In the genomic region with DNA sequence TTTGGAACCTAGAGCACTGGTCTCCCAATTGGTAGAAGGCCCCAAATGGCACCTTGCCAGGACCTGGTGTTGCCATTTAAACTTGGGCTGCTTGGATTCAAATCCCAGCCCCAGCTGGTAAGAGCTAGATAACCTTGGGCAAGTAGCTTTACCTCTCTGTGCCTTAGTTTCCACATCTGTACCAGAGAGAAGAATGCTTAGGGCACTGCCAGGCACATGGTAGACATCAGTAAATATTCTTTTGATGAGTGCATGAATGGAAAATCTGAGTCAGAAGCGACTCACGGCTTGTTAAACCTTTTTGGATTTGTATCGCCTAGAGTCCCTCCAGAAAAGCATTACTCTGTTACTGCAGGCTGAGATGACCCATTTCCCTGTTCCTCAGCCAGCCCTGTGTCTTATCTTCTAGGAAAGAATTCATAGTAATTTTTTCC, we compare ENCODE assay signal across 10 cellular contexts.
DNase-seq lines count a peak whose midpoint lies in the region; ATAC-seq, FAIRE-seq and TF ChIP-seq lines count a peak whose summit lies in the region.
"Had no signal": no experiment of that assay in that cellular context is flagged by ENCODE, and none has a peak within 500 bp of the region (broad histone marks: within the 10 kb centered on the region; RNA-seq: fewer than 3 reads in every experiment).

No MANE protein-coding gene starts in this region.

- no peak overlapping the region for H3K4me3 Mint-ChIP-seq in activated T-helper 17 cell treated with anti-CD3 and anti-CD28 coated beads, Interleukin-2, amount 50 U/mL, for 72 hours

- H3K9me3 ChIP-seq in HEK293 (ENCODE audit: control insufficient read depth, insufficient read depth, low read depth, low read length): peaks cover 4% of the 10 kb centered on the region
- H3K9me3 ChIP-seq in keratinocyte (ENCODE audit: control insufficient read depth, low read depth, low read length): no peaks in the 10 kb centered on the region

- FAIRE-seq in keratinocyte (lab: Jason Lieb, UNC): peak; percentile 89
- FAIRE-seq: GM12878 had no signal

- DNase-seq in AG09309 (ENCODE audit: low read depth) (peak; percentile 98), keratinocyte (ENCODE audit: low read depth, low spot score) (no peak), GOT3 (lab: John Stamatoyannopoulos, UW) (no peak), NOMO-1 treated with dmso at 0.1 percent for 144 hours (lab: John Stamatoyannopoulos, UW; ENCODE audit: unreplicated experiment) (no peak), GM10266 (ENCODE audit: extremely low spot score) (no peak)
- DNase-seq: activated effector memory CD4-positive, alpha-beta T cell treated with anti-CD3 and anti-CD28 coated beads, Interleukin-2, amount 50 U/mL, for 16 hours had no signal

- TF ChIP-seq CTCF in AG09309 (IDR thresholded peaks at IDR 0.05; ENCODE audit: control insufficient read depth, insufficient read depth, low read depth, low read length, missing control alignments) (no peak), HEK293 (tag by site-specific recombination; IDR thresholded peaks at IDR 0.05) (no peak), keratinocyte (optimal IDR thresholded peaks at IDR 0.05 in 1 of 3, IDR thresholded peaks at IDR 0.05 in 1 of 3, conservative IDR thresholded peaks at IDR 0.05 in 1 of 3; ENCODE audit: extremely low read depth in 1 of 3, insufficient read depth in 2 of 3, low read length in 3 of 3) (no peak), GM10266 (IDR thresholded peaks at IDR 0.05; ENCODE audit: control insufficient read depth, insufficient read depth, low read depth, missing control alignments) (no peak)

- POLR2A ChIA-PET in HEK293 (lab: Yijun Ruan, JAX): interaction anchor here (0.7 kb wide), 1 partner anchor 91 kb away, joined by 7 read pairs; a partner anchor contains a TSS

- no peaks in the 10 kb centered on the region for H3K9me1 ChIP-seq in keratinocyte (ENCODE audit: control insufficient read depth, extremely low read depth, insufficient read depth, low read length)

- no peaks in the 10 kb centered on the region for H3K27me3 Mint-ChIP-seq in activated T-helper 17 cell treated with anti-CD3 and anti-CD28 coated beads, Interleukin-2, amount 50 U/mL, for 72 hours

- peak; percentile 64 for ATAC-seq in activated T-helper 17 cell treated with anti-CD3 and anti-CD28 coated beads, Interleukin-2, amount 50 U/mL, for 72 hours (replicated peaks)
- ATAC-seq in GM21423 (IDR thresholded peaks at IDR 0.05; ENCODE audit: unreplicated experiment): no peak
- ATAC-seq: GM12878 had no signal

- no peak overlapping the region for H3K9ac ChIP-seq in keratinocyte (ENCODE audit: control insufficient read depth, extremely low read depth, insufficient read depth, low read length)

- H3K27ac ChIP-seq in HEK293 (ENCODE audit: extremely low read depth, low read depth, low read length) (peak overlapping the region; percentile 28; the same call in 1 of the 2 replicates), keratinocyte (ENCODE audit: control insufficient read depth, insufficient read depth, low read length) (peak overlapping the region; percentile 62)

- no peak overlapping the region for H2AFZ ChIP-seq in keratinocyte (ENCODE audit: control insufficient read depth, low read length)

- H3K79me2 ChIP-seq in keratinocyte (ENCODE audit: control insufficient read depth, insufficient read depth, low read length): peaks cover under 1% of the 10 kb centered on the region

- H3K4me2 ChIP-seq in keratinocyte (ENCODE audit: control insufficient read depth, extremely low read depth, insufficient read depth, low read depth, low read length): peak overlapping the region; percentile 44

- H3K27me3 ChIP-seq in keratinocyte (ENCODE audit: control insufficient read depth, extremely low read depth, insufficient read depth, low read length): no peaks in the 10 kb centered on the region

- no peaks in the 10 kb centered on the region for H3K36me3 Mint-ChIP-seq in activated T-helper 17 cell treated with anti-CD3 and anti-CD28 coated beads, Interleukin-2, amount 50 U/mL, for 72 hours (ENCODE audit: low read depth)

- H4K20me1 ChIP-seq in keratinocyte (ENCODE audit: control insufficient read depth, extremely low read depth, insufficient read depth, low read length): no peaks in the 10 kb centered on the region

- H3K4me3 ChIP-seq in AG09309 (ENCODE audit: control insufficient read depth, low read depth, low read length) (no peak overlapping the region), HEK293 (ENCODE audit: low read depth, low read length) (no peak overlapping the region), keratinocyte (ENCODE audit: control insufficient read depth in 2 of 3, extremely low read depth in 1 of 3, insufficient read depth in 2 of 3, low read depth in 1 of 3, low read length in 3 of 3) (no peak overlapping the region)
- H3K4me3 ChIP-seq: GM12878 had no signal

- no peak overlapping the region for H3K27ac Mint-ChIP-seq in activated T-helper 17 cell treated with anti-CD3 and anti-CD28 coated beads, Interleukin-2, amount 50 U/mL, for 72 hours

- H3K36me3 ChIP-seq in HEK293 (ENCODE audit: control insufficient read depth in 2 of 2, insufficient read depth in 1 of 2, low read length in 2 of 2) (peaks cover 0 to 3% of the 10 kb centered on the region in 2 experiments; a peak in 2 of 3 replicates), keratinocyte (ENCODE audit: control insufficient read depth in 2 of 2, extremely low read depth in 1 of 2, insufficient read depth in 2 of 2, low read length in 2 of 2) (no peaks in the 10 kb centered on the region)

- H3K4me1 ChIP-seq in HEK293 (ENCODE audit: control insufficient read depth, insufficient read depth, low read length) (peaks cover 8% of the 10 kb centered on the region), keratinocyte (ENCODE audit: control insufficient read depth, extremely low read depth, insufficient read depth, low read length) (peaks cover 27% of the 10 kb centered on the region)

- H3K4me1 Mint-ChIP-seq in activated T-helper 17 cell treated with anti-CD3 and anti-CD28 coated beads, Interleukin-2, amount 50 U/mL, for 72 hours: no peaks in the 10 kb centered on the region

- dilution Hi-C loops in keratinocyte (cut with MboI; ENCODE audit: extremely low pct_ligation_motif_present, low sequenced_read_pairs): no loop called here

- no peaks in the 10 kb centered on the region for H3K9me3 Mint-ChIP-seq in activated T-helper 17 cell treated with anti-CD3 and anti-CD28 coated beads, Interleukin-2, amount 50 U/mL, for 72 hours

- CTCF ChIA-PET in HEK293 (lab: Yijun Ruan, JAX): interaction anchor here (0.6 to 0.7 kb wide), 3 partner anchors 9 to 169 kb away, joined by 3 to 5 read pairs (median 3); no protein-coding TSS in a partner anchor

TF ChIP-seq in HEK293, 187 proteins besides CTCF, POLR2A, EP300 and RAD21 (continues in another document):
- peak; percentile 66 for TF ChIP-seq GFI1B (tag by site-specific recombination; IDR thresholded peaks at IDR 0.05)
- no peak for TF ChIP-seq ZNF19 (tag by site-specific recombination; IDR thresholded peaks at IDR 0.05; ENCODE audit: low read depth)
- no peak for TF ChIP-seq ZNF350 (tag by site-specific recombination; IDR thresholded peaks at IDR 0.05)
- TF ChIP-seq ZEB2 (tag by site-specific recombination; IDR thresholded peaks at IDR 0.05): peak; percentile 53; the same call in 1 of the 2 replicates
- TF ChIP-seq ZNF629 (tag by site-specific recombination; IDR thresholded peaks at IDR 0.05): peak; percentile 54
- 0 out of 2 replicates have a peak, but pooled peaks have one; percentile 11 for TF ChIP-seq ZNF2 (tag by site-specific recombination; IDR thresholded peaks at IDR 0.05)
- TF ChIP-seq ZNF610 (tag by site-specific recombination; IDR thresholded peaks at IDR 0.05; ENCODE audit: borderline replicate concordance): no peak
- peak; percentile 55; the same call in 1 of the 2 replicates for TF ChIP-seq ZNF558 (tag by site-specific recombination; IDR thresholded peaks at IDR 0.05)
- no peak for TF ChIP-seq ZBTB1 (tag by site-specific recombination; IDR thresholded peaks at IDR 0.05)
- TF ChIP-seq ZNF843 (tag by site-specific recombination; IDR thresholded peaks at IDR 0.05): no peak
- peak; percentile 49; the same call in 1 of the 2 replicates for TF ChIP-seq RBAK (tag by site-specific recombination; IDR thresholded peaks at IDR 0.05)
- TF ChIP-seq, protein P1, sequence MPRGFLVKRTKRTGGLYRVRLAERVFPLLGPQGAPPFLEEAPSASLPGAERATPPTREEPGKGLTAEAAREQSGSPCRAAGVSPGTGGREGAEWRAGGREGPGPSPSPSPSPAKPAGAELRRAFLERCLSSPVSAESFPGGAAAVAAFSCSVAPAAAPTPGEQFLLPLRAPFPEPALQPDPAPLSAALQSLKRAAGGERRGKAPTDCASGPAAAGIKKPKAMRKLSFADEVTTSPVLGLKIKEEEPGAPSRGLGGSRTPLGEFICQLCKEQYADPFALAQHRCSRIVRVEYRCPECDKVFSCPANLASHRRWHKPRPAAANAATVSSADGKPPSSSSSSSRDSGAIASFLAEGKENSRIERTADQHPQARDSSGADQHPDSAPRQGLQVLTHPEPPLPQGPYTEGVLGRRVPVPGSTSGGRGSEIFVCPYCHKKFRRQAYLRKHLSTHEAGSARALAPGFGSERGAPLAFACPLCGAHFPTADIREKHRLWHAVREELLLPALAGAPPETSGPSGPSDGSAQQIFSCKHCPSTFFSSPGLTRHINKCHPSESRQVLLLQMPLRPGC (tag by site-specific recombination; IDR thresholded peaks at IDR 0.05): peak; percentile 38; the same call in 1 of the 2 replicates
- TF ChIP-seq SP7 (tag by site-specific recombination; IDR thresholded peaks at IDR 0.05): peak; percentile 65
- TF ChIP-seq ZNF132 (tag by site-specific recombination; IDR thresholded peaks at IDR 0.05; ENCODE audit: borderline replicate concordance): peak; percentile 39; the same call in 1 of the 2 replicates
- TF ChIP-seq, protein P2, sequence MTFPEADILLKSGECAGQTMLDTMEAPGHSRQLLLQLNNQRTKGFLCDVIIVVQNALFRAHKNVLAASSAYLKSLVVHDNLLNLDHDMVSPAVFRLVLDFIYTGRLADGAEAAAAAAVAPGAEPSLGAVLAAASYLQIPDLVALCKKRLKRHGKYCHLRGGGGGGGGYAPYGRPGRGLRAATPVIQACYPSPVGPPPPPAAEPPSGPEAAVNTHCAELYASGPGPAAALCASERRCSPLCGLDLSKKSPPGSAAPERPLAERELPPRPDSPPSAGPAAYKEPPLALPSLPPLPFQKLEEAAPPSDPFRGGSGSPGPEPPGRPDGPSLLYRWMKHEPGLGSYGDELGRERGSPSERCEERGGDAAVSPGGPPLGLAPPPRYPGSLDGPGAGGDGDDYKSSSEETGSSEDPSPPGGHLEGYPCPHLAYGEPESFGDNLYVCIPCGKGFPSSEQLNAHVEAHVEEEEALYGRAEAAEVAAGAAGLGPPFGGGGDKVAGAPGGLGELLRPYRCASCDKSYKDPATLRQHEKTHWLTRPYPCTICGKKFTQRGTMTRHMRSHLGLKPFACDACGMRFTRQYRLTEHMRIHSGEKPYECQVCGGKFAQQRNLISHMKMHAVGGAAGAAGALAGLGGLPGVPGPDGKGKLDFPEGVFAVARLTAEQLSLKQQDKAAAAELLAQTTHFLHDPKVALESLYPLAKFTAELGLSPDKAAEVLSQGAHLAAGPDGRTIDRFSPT (tag by site-specific recombination; IDR thresholded peaks at IDR 0.05): peak; percentile 98
- no peak for TF ChIP-seq SCRT1 (tag by site-specific recombination; IDR thresholded peaks at IDR 0.05; ENCODE audit: borderline replicate concordance)
